ENCODE assay signal across 8 cellular contexts in genomic region chr9:89426389-89426961, GRCh38.
DNase-seq lines count a peak whose midpoint lies in the region; ATAC-seq, FAIRE-seq and TF ChIP-seq lines count a peak whose summit lies in the region.

No MANE protein-coding gene starts in this region.

- DNase-seq in GM10248 (ENCODE audit: extremely low spot score) (peak; percentile 78), caudate nucleus (lab: John Stamatoyannopoulos, UW) (no peak), midbrain (lab: John Stamatoyannopoulos, UW) (no peak), HepG2 (ENCODE audit: low spot score) (no peak), HK-2 (ENCODE audit: unreplicated experiment) (no peak), GM23248 (no peak)

- H3F3A ChIP-seq in GM23248 (ENCODE audit: insufficient read depth): no peaks in the 10 kb centered on the region

- H3K27me3 ChIP-seq in HepG2 (ENCODE audit: control insufficient read depth in 1 of 2, insufficient read depth in 2 of 2, low read length in 2 of 2) (peaks cover 1 to 8% of the 10 kb centered on the region in 2 experiments; a peak in 2 of 5 replicates), GM23248 (replicated peaks; ENCODE audit: insufficient read depth) (no peaks in the 10 kb centered on the region)

- H4K20me1 ChIP-seq in HepG2 (ENCODE audit: insufficient read depth, low read length) (no peaks in the 10 kb centered on the region), GM23248 (ENCODE audit: insufficient read depth) (no peaks in the 10 kb centered on the region)

- H3K27ac ChIP-seq in caudate nucleus (ENCODE audit: low read depth, low read length) (peak overlapping the region; percentile 93), HepG2 (ENCODE audit: extremely low read length, insufficient read depth, low read length) (no peak overlapping the region), GM23248 (no peak overlapping the region)

- FAIRE-seq in HepG2 (lab: Jason Lieb, UNC): no peak

- no peaks in the 10 kb centered on the region for H3K9me2 ChIP-seq in GM23248 (ENCODE audit: insufficient read depth)

- 36% methylated on average over 12 of the region's 13 CpGs for WGBS in HepG2 (ENCODE audit: low lambda C conversion rate)
- 69 to 73% methylated on average over 13 of the region's 13 CpGs for WGBS in GM23248 (ENCODE audit: low coverage in 1 of 2, low lambda C conversion rate in 2 of 2, missing lambda C conversion rate in 2 of 2), 2 experiments

- TF ChIP-seq EP300 in HepG2 (IDR thresholded peaks at IDR 0.05; ENCODE audit: low read depth in 2 of 2, low read length in 2 of 2): no peak
- no peak for TF ChIP-seq EP300 in HepG2 (CRISPR knock-in tag; IDR thresholded peaks at IDR 0.05; ENCODE audit: borderline replicate concordance)

- H3K79me2 ChIP-seq in HepG2 (ENCODE audit: insufficient read depth, low read length) (no peaks in the 10 kb centered on the region), GM23248 (ENCODE audit: insufficient read depth) (no peaks in the 10 kb centered on the region)

- H3K4me1 ChIP-seq in HepG2 (ENCODE audit: insufficient read depth, low read length): peaks cover 8% of the 10 kb centered on the region
- peaks cover 11% of the 10 kb centered on the region for H3K4me1 ChIP-seq in GM23248 (ENCODE audit: insufficient read depth)

- TF ChIP-seq RAD21 in HepG2 (CRISPR knock-in tag; IDR thresholded peaks at IDR 0.05): no peak

- H2AFZ ChIP-seq in HepG2 (ENCODE audit: low read length): no peak overlapping the region
- H2AFZ ChIP-seq in GM23248: no peak overlapping the region

- intact Hi-C loops in HepG2 (cut with micrococcal nuclease; ENCODE audit: unreplicated experiment): no loop called here

- no peaks in the 10 kb centered on the region for H3K36me3 ChIP-seq in HepG2 (replicated peaks in 1 of 2; ENCODE audit: control insufficient read depth in 1 of 2, insufficient read depth in 2 of 2, low read length in 2 of 2)
- H3K36me3 ChIP-seq in GM23248 (ENCODE audit: low read depth): no peaks in the 10 kb centered on the region

- BruUV-seq in HepG2 (replicated peaks; lab: Mats Ljungman, UMichigan): no TSS peak

- H3K9me3 ChIP-seq in HepG2 (ENCODE audit: low read length): no peaks in the 10 kb centered on the region
- no peaks in the 10 kb centered on the region for H3K9me3 ChIP-seq in GM23248 (ENCODE audit: low read depth)

- no peak overlapping the region for H3K4me2 ChIP-seq in HepG2 (ENCODE audit: low read depth, low read length)
- H3K4me2 ChIP-seq in GM23248 (ENCODE audit: unreplicated experiment): no peak overlapping the region

- TF ChIP-seq CTCF in GM10248 (IDR thresholded peaks at IDR 0.05; ENCODE audit: control extremely low read depth, extremely low read depth, low read depth, missing control alignments): no peak
- TF ChIP-seq CTCF in HepG2 (CRISPR knock-in tag; IDR thresholded peaks at IDR 0.05): no peak

- H3K9ac ChIP-seq in HepG2 (ENCODE audit: insufficient read depth, low read depth, low read length): no peak overlapping the region
- H3K9ac ChIP-seq in GM23248: no peak overlapping the region

- ATAC-seq in GM19452 (IDR thresholded peaks at IDR 0.05; ENCODE audit: unreplicated experiment) (peak; percentile 85), HG03442 (IDR thresholded peaks at IDR 0.05; ENCODE audit: unreplicated experiment) (peak; percentile 66), HepG2 (no peak)

- H3K4me3 ChIP-seq in HepG2 (replicated peaks in 1 of 3; ENCODE audit: insufficient read depth in 1 of 3, low read depth in 2 of 3, low read length in 3 of 3) (no peak overlapping the region), GM23248 (no peak overlapping the region)

- no peak for TF ChIP-seq POLR2A in HepG2 (IDR thresholded peaks at IDR 0.05; ENCODE audit: insufficient read depth in 1 of 2, low read depth in 2 of 2, low read length in 2 of 2)

- CTCF ChIA-PET in GM10248 (lab: Yijun Ruan, JAX): interaction anchor here (0.8 to 8.9 kb wide), 8 partner anchors 9 to 122 kb away, joined by 3 to 81 read pairs (median 5); no protein-coding TSS in a partner anchor
- CTCF ChIA-PET in HepG2 (lab: Yijun Ruan, JAX; ENCODE audit: low intra/inter-chr PET ratio, low total read pairs): no interaction called here

- POLR2A ChIA-PET in GM10248 (lab: Yijun Ruan, JAX) (interaction anchor here (0.9 kb wide), 1 partner anchor 10 kb away, joined by 7 read pairs; no protein-coding TSS in a partner anchor), HepG2 (lab: Yijun Ruan, JAX) (no interaction called here)

- in situ Hi-C loops in HepG2 (cut with HindIII; ENCODE audit: extremely low pct_ligation_motif_present, low pct_unique_long_range_greater_than_20kb) (no loop called here), GM23248 (cut with MboI) (no loop called here)

TF ChIP-seq in HepG2, 621 proteins besides CTCF, POLR2A, EP300 and RAD21:
- no peak for TF ChIP-seq SCMH1 (CRISPR knock-in tag; IDR thresholded peaks at IDR 0.05; ENCODE audit: borderline replicate concordance)
- TF ChIP-seq SNAI1 (CRISPR knock-in tag; IDR thresholded peaks at IDR 0.05; ENCODE audit: borderline replicate concordance): no peak
- no peak for TF ChIP-seq ZNF256 (CRISPR knock-in tag; conservative IDR thresholded peaks at IDR 0.05)
- TF ChIP-seq ZNF484 (CRISPR knock-in tag; IDR thresholded peaks at IDR 0.05; ENCODE audit: borderline replicate concordance, low read depth): no peak
- TF ChIP-seq NFE2 (CRISPR knock-in tag; IDR thresholded peaks at IDR 0.05): no peak
- TF ChIP-seq ZNF550 (CRISPR knock-in tag; IDR thresholded peaks at IDR 0.05; ENCODE audit: borderline replicate concordance): no peak
